ENCODE assay signal across 8 cellular contexts in genomic region chr11:63840356-63841060, GRCh38. TPM values are rescaled to one million over a fixed set of nuclear protein-coding genes. Genes with fewer than 3 reads are reported as not detected.
DNase-seq lines count a peak whose midpoint lies in the region; ATAC-seq and TF ChIP-seq lines count a peak whose summit lies in the region.

No MANE protein-coding gene starts in this region.

- H3K4me1 Mint-ChIP-seq in glutamatergic neuron (ENCODE audit: low read depth, unreplicated experiment) = peaks cover 41% of the 10 kb centered on the region

- CTCF ChIA-PET in HCT116 (lab: Charles Lee) = no interaction called here

- intact Hi-C loops in HCT116 (cut with micrococcal nuclease) = no loop called here

- H3K36me3 Mint-ChIP-seq in glutamatergic neuron (ENCODE audit: unreplicated experiment) = no peaks in the 10 kb centered on the region

- H3K27ac Mint-ChIP-seq in glutamatergic neuron (ENCODE audit: unreplicated experiment) = peak overlapping the region; percentile 87

- no peak overlapping the region for H2AFZ ChIP-seq in HCT116 (ENCODE audit: low read depth, low read length, poor library complexity, severe bottlenecking)
- no peak overlapping the region for H2AFZ ChIP-seq in smooth muscle cell (ENCODE audit: low read depth)

- peak overlapping the region; percentile 92 for H3K4me3 Mint-ChIP-seq in glutamatergic neuron (ENCODE audit: unreplicated experiment)

- peak overlapping the region; percentile 97 for H3K4me2 ChIP-seq in HCT116 (ENCODE audit: low read length)
- H3K4me2 ChIP-seq in smooth muscle cell = peak overlapping the region; percentile 88

- H3K36me3 ChIP-seq in HCT116 (ENCODE audit: control insufficient read depth in 1 of 2, insufficient read depth in 2 of 2, low read length in 2 of 2) (peaks cover 0 to 2% of the 10 kb centered on the region in 2 experiments; a peak in 1 of 4 replicates), smooth muscle cell (ENCODE audit: low read depth) (no peaks in the 10 kb centered on the region)

- H3K4me1 ChIP-seq in HCT116 (ENCODE audit: control insufficient read depth in 1 of 2, insufficient read depth in 2 of 2, low read length in 2 of 2) = peaks cover 27 to 50% of the 10 kb centered on the region in 2 experiments
- peaks cover 29% of the 10 kb centered on the region for H3K4me1 ChIP-seq in smooth muscle cell (ENCODE audit: low read depth)

- no peaks in the 10 kb centered on the region for H3F3A ChIP-seq in smooth muscle cell (ENCODE audit: low read depth)

- 15% methylated on average over 13 of the region's 13 CpGs for WGBS in smooth muscle cell (ENCODE audit: low lambda C conversion rate)

- H4K20me1 ChIP-seq in HCT116 (ENCODE audit: insufficient read depth) (peaks cover 11% of the 10 kb centered on the region; the same call in 1 of the 2 replicates), smooth muscle cell (ENCODE audit: low read depth) (peaks cover 62% of the 10 kb centered on the region)

- RAD21 ChIA-PET in HCT116 (lab: Charles Lee; ENCODE audit: low non-redundant PET in 1 of 2, low total read pairs in 2 of 2, uncharacterized antibody in 2 of 2, unreplicated experiment in 2 of 2) = no interaction called here

- H3K9me3 ChIP-seq in HCT116 (ENCODE audit: control insufficient read depth in 1 of 2, insufficient read depth in 1 of 2, low read depth in 1 of 2, low read length in 2 of 2) (no peaks in the 10 kb centered on the region), smooth muscle cell (replicated peaks; ENCODE audit: low read depth) (no peaks in the 10 kb centered on the region)

- POLR2A ChIA-PET in HCT116 (lab: Charles Lee) = no interaction called here

- DNase-seq in HCT116 (ENCODE audit: low read depth, low spot score) (no peak), glutamatergic neuron (no peak), smooth muscle cell (lab: John Stamatoyannopoulos, UW; ENCODE audit: unreplicated experiment) (no peak), SHP77 (lab: John Stamatoyannopoulos, UW) (no peak)

- no peak for TF ChIP-seq POLR2A in HCT116 (IDR thresholded peaks at IDR 0.05; ENCODE audit: borderline replicate concordance, extremely low read depth, insufficient read depth, insufficient read length)

- H3K9ac ChIP-seq in HCT116 (ENCODE audit: low read length) = peak overlapping the region; percentile 98
- peak overlapping the region; percentile 86 for H3K9ac ChIP-seq in smooth muscle cell (ENCODE audit: low read depth)

- H3K27me3 ChIP-seq in HCT116 (ENCODE audit: insufficient read depth, low read length) (no peaks in the 10 kb centered on the region), smooth muscle cell (ENCODE audit: low read depth) (no peaks in the 10 kb centered on the region)

- no peak overlapping the region for H3K27ac ChIP-seq in HCT116 (ENCODE audit: low read depth, low read length)
- H3K27ac ChIP-seq in VCaP = peak overlapping the region; percentile 96
- H3K27ac ChIP-seq in smooth muscle cell (ENCODE audit: low read depth) = peak overlapping the region; percentile 66

- no peaks in the 10 kb centered on the region for H3K9me2 ChIP-seq in HCT116 (ENCODE audit: insufficient read depth)

- H3K79me2 ChIP-seq in HCT116 (ENCODE audit: insufficient read depth, low read length) (peaks cover 61% of the 10 kb centered on the region), smooth muscle cell (ENCODE audit: low read depth) (peaks cover 55% of the 10 kb centered on the region)

- BruUV-seq in HCT116 (replicated peaks; lab: Mats Ljungman, UMichigan) = TSS peak; percentile 25

- TF ChIP-seq RAD21 in HCT116 (IDR thresholded peaks at IDR 0.05; ENCODE audit: low read depth) = no peak

- H3K27me3 Mint-ChIP-seq in glutamatergic neuron (ENCODE audit: unreplicated experiment) = peaks cover 21% of the 10 kb centered on the region

- TF ChIP-seq CTCF in HCT116 (IDR thresholded peaks at IDR 0.05 in 2 of 3, conservative IDR thresholded peaks at IDR 0.05 in 1 of 3; ENCODE audit: borderline replicate concordance in 1 of 3, insufficient read depth in 1 of 3, low read depth in 2 of 3, low read length in 2 of 3) = no peak
- TF ChIP-seq CTCF in VCaP (conservative IDR thresholded peaks at IDR 0.05) = no peak
- TF ChIP-seq CTCF in glutamatergic neuron (IDR thresholded peaks at IDR 0.05; ENCODE audit: partially characterized antibody, unreplicated experiment) = no peak
- no peak for TF ChIP-seq CTCF in smooth muscle cell (IDR thresholded peaks at IDR 0.05; ENCODE audit: borderline replicate concordance, insufficient read depth, poor library complexity, severe bottlenecking)

- peaks cover 18% of the 10 kb centered on the region for H3K9me3 Mint-ChIP-seq in glutamatergic neuron (ENCODE audit: unreplicated experiment)

- H3K4me3 ChIP-seq in HCT116 (replicated peaks in 1 of 2; ENCODE audit: low read depth in 1 of 2, low read length in 2 of 2) (peak overlapping the region; percentile 96 to 98), smooth muscle cell (peak overlapping the region; percentile 82)

- ATAC-seq in HCT116 (no peak), HG02678 (IDR thresholded peaks at IDR 0.05; ENCODE audit: unreplicated experiment) (no peak), HG03097 (IDR thresholded peaks at IDR 0.05; ENCODE audit: low FRiP score, unreplicated experiment) (no peak), HG02798 (IDR thresholded peaks at IDR 0.05; ENCODE audit: poor library complexity, unreplicated experiment) (no peak)

TF ChIP-seq in HCT116, 20 proteins besides CTCF, POLR2A, EP300 and RAD21:
- no peak for TF ChIP-seq EZH2phosphoT487 (IDR thresholded peaks at IDR 0.05; ENCODE audit: borderline replicate concordance)
- TF ChIP-seq EGR1 (IDR thresholded peaks at IDR 0.05; ENCODE audit: low read depth) = no peak
- no peak for TF ChIP-seq ZBTB33 (IDR thresholded peaks at IDR 0.05; ENCODE audit: extremely low read depth, insufficient replicate concordance, low read length)
- TF ChIP-seq EZH2 (IDR thresholded peaks at IDR 0.05) = no peak
- no peak for TF ChIP-seq CEBPB (IDR thresholded peaks at IDR 0.05; ENCODE audit: low read depth)
- TF ChIP-seq SP1 (IDR thresholded peaks at IDR 0.05; ENCODE audit: low read depth) = no peak
- TF ChIP-seq JUND (IDR thresholded peaks at IDR 0.05) = no peak
- TF ChIP-seq REST (IDR thresholded peaks at IDR 0.05; ENCODE audit: low read depth) = no peak
- no peak for TF ChIP-seq POLR2AphosphoS5 (IDR thresholded peaks at IDR 0.05; ENCODE audit: low read depth, low read length)
- no peak for TF ChIP-seq ATF3 (IDR thresholded peaks at IDR 0.05)
- no peak for TF ChIP-seq FOSL1 (IDR thresholded peaks at IDR 0.05; ENCODE audit: low read depth)
TF ChIP-seq in HCT116: peak in this region for 0.

RNA-seq across cellular contexts. Expression of gene MARK2, which starts 1.6 kb away (rescaled TPM):
- total RNA-seq in HCT116 (2021; ENCODE audit: unreplicated experiment) (39.8 TPM), glutamatergic neuron (ENCODE audit: unreplicated experiment) (76.8 TPM), smooth muscle cell (14.2 and 16.9 TPM in 2 replicates)
- polyA plus RNA-seq in HCT116 (2012) = 22.8 and 26.2 TPM in 2 replicates
- polyA plus RNA-seq in smooth muscle cell = 23.3 and 32.4 TPM in 2 replicates

RNA-seq across cellular contexts. Expression of gene SPINDOC, which starts 27.3 kb away (rescaled TPM):
- 50.9 TPM for total RNA-seq in HCT116 (2021; ENCODE audit: unreplicated experiment)
- 46.0 and 47.4 TPM in 2 replicates for polyA plus RNA-seq in HCT116 (2012)
- total RNA-seq in glutamatergic neuron (ENCODE audit: unreplicated experiment) = 83.7 TPM
- total RNA-seq in smooth muscle cell = 13.6 and 15.3 TPM in 2 replicates
- polyA plus RNA-seq in smooth muscle cell = 12.1 and 13.7 TPM in 2 replicates
